In genomic region chr7:99146979-99147378, GRCh38 we compare ENCODE assay signal across 15 cellular contexts. TPM values are rescaled to one million over a fixed set of nuclear protein-coding genes. Genes with fewer than 3 reads are reported as not detected.
DNase-seq lines count a peak whose midpoint lies in the region; ATAC-seq and TF ChIP-seq lines count a peak whose summit lies in the region.
"Had no signal": no experiment of that assay in that cellular context is flagged by ENCODE, and none has a peak within 500 bp of the region (broad histone marks: within the 10 kb centered on the region; RNA-seq: fewer than 3 reads in every experiment).

No MANE protein-coding gene starts in this region.

- no peaks in the 10 kb centered on the region for H3F3A ChIP-seq in PC-3 (ENCODE audit: low read length, unreplicated experiment)

- no peak for TF ChIP-seq CTCF in PC-3 (conservative IDR thresholded peaks at IDR 0.05; ENCODE audit: low read depth, low read length)
- TF ChIP-seq CTCF in neural crest cell (conservative IDR thresholded peaks at IDR 0.05) = no peak

- peak overlapping the region; percentile 53 for H3K27ac Mint-ChIP-seq in activated naive CD4-positive, alpha-beta T cell treated with anti-CD3 and anti-CD28 coated beads, Interleukin-2, amount 50 U/mL, for 24 hours
- H3K27ac Mint-ChIP-seq in neural crest cell (ENCODE audit: unreplicated experiment) = no peak overlapping the region
- H3K27ac Mint-ChIP-seq: GM23338, H9 had no signal

- H3K4me3 ChIP-seq in PC-3 (ENCODE audit: low read length) = peak overlapping the region; percentile 34; the same call in 1 of the 2 replicates
- H3K4me3 ChIP-seq: GM12878, GM23338 had no signal

- no peak overlapping the region for H3K4me3 Mint-ChIP-seq in activated naive CD4-positive, alpha-beta T cell treated with anti-CD3 and anti-CD28 coated beads, Interleukin-2, amount 50 U/mL, for 24 hours
- H3K4me3 Mint-ChIP-seq in neural crest cell = peak overlapping the region; percentile 67
- H3K4me3 Mint-ChIP-seq: CD4-positive, alpha-beta memory T cell; GM23338; H9 had no signal

- no peak for DNase-seq in activated naive CD4-positive, alpha-beta T cell (lab: John Stamatoyannopoulos, UW)
- peak; percentile 89 for DNase-seq in PC-3
- DNase-seq in neural crest cell (ENCODE audit: low read depth, low spot score) = no peak
- no peak for DNase-seq in NCI-H2227 treated with DMSO at 0.1 percent for 48 hours (lab: John Stamatoyannopoulos, UW)
- DNase-seq in T1000 (lab: John Stamatoyannopoulos, UW) = no peak
- DNase-seq: 8988T; C1 segment of cervical spinal cord; CD4-positive, alpha-beta memory T cell; COR-L47; DMS79; H9 had no signal

- H2AFZ ChIP-seq in PC-3 (ENCODE audit: low read length) = peak overlapping the region; percentile 52; the same call in 1 of the 2 replicates
- H2AFZ ChIP-seq: GM23338 had no signal

- H3K27ac ChIP-seq in PC-3 (ENCODE audit: low read length) = peak overlapping the region; percentile 52

- no peaks in the 10 kb centered on the region for H3K36me3 Mint-ChIP-seq in activated naive CD4-positive, alpha-beta T cell treated with anti-CD3 and anti-CD28 coated beads, Interleukin-2, amount 50 U/mL, for 24 hours
- H3K36me3 Mint-ChIP-seq in neural crest cell (ENCODE audit: low read depth) = peaks cover 3% of the 10 kb centered on the region

- peaks cover 4% of the 10 kb centered on the region for H4K20me1 ChIP-seq in PC-3 (ENCODE audit: low read length)

- no TSS peak for BruUV-seq in PC-3 (replicated peaks; lab: Mats Ljungman, UMichigan)

- peaks cover 12% of the 10 kb centered on the region for H3K79me2 ChIP-seq in PC-3 (ENCODE audit: low read length)

- CTCF ChIA-PET in PC-3 (lab: Charles Lee) = no interaction called here

- no peaks in the 10 kb centered on the region for H3K36me3 ChIP-seq in PC-3 (ENCODE audit: low read depth, low read length)

- peaks cover 14% of the 10 kb centered on the region for H3K4me1 Mint-ChIP-seq in activated naive CD4-positive, alpha-beta T cell treated with anti-CD3 and anti-CD28 coated beads, Interleukin-2, amount 50 U/mL, for 24 hours
- peaks cover 11% of the 10 kb centered on the region for H3K4me1 Mint-ChIP-seq in neural crest cell

- H3K9me2 ChIP-seq in PC-3 (replicated peaks; ENCODE audit: low read length) = no peaks in the 10 kb centered on the region

- H3K27me3 Mint-ChIP-seq in activated naive CD4-positive, alpha-beta T cell treated with anti-CD3 and anti-CD28 coated beads, Interleukin-2, amount 50 U/mL, for 24 hours = no peaks in the 10 kb centered on the region
- H3K27me3 Mint-ChIP-seq in neural crest cell (ENCODE audit: low read depth) = no peaks in the 10 kb centered on the region

- ATAC-seq in PC-3 (peak; percentile 52), HG03108 (IDR thresholded peaks at IDR 0.05; ENCODE audit: unreplicated experiment) (no peak)
- ATAC-seq: GM12878, GM23338 had no signal

- peak overlapping the region; percentile 44 for H3K4me2 ChIP-seq in PC-3 (ENCODE audit: low read length)
- H3K4me2 ChIP-seq: GM23338 had no signal

- H3K9ac ChIP-seq in PC-3 (ENCODE audit: low read length) = no peak overlapping the region

- H3K9me3 ChIP-seq in PC-3 (ENCODE audit: low read length) = no peaks in the 10 kb centered on the region

- no peaks in the 10 kb centered on the region for H3K9me3 Mint-ChIP-seq in activated naive CD4-positive, alpha-beta T cell treated with anti-CD3 and anti-CD28 coated beads, Interleukin-2, amount 50 U/mL, for 24 hours
- no peaks in the 10 kb centered on the region for H3K9me3 Mint-ChIP-seq in neural crest cell
- H3K9me3 Mint-ChIP-seq: CD4-positive, alpha-beta memory T cell; GM23338; H9 had no signal

- H3K27me3 ChIP-seq in PC-3 (ENCODE audit: low read length) = no peaks in the 10 kb centered on the region

- intact Hi-C loops in PC-3 (cut with micrococcal nuclease) = loop anchor here (1.0 kb wide), 1 partner anchor 63 kb away; no protein-coding TSS in a partner anchor

- POLR2A ChIA-PET in PC-3 (lab: Charles Lee; ENCODE audit: unreplicated experiment) = interaction anchor here (0.7 to 1.1 kb wide), 2 partner anchors 16 to 121 kb away, joined by 3 to 11 read pairs; no protein-coding TSS in a partner anchor

- peaks cover 26% of the 10 kb centered on the region for H3K4me1 ChIP-seq in PC-3 (ENCODE audit: insufficient read depth, low read length)

RNA-seq across cellular contexts. Expression of gene SMURF1, which starts 3.1 kb away (rescaled TPM):
- total RNA-seq in PC-3 (2014; rRNA removed) = 30.2 and 32.3 TPM in 2 replicates
- total RNA-seq in neural crest cell = 24.5 and 24.6 TPM in 2 replicates
